In the genomic region with DNA sequence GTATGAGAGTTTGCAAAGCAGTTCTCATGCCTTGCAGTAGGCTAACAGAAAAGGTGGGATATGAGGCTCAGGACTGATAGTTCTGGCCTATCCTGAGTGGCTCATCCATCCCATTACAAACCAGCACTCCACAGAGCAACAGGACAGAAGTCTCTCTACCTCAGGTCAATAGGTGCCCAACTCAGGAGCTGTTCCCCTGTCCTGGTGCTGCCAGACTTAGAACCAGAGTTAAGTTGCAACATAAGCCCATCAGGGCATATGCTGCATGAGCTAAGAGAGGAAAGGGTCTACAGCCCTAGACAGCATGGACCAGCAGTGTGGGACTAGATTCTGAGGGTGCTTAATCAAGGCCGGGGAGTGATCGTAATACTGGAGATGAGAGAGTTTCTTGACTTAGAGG, we compare ENCODE assay signal across 30 cellular contexts.
"Had no signal": no experiment of that assay in that cellular context is flagged by ENCODE, and none has a peak within 500 bp of the region (broad histone marks: within the 10 kb centered on the region; RNA-seq: fewer than 3 reads in every experiment).

No MANE protein-coding gene starts in this region.

- H3K4me1 ChIP-seq: body of pancreas, gastrocnemius medialis, heart left ventricle had no signal

- ATAC-seq: activated CD4-positive, CD25-positive, alpha-beta regulatory T cell treated with anti-CD3 and anti-CD28 coated beads, Interleukin-2, amount 50 U/mL, for 24 hours; activated CD8-positive, alpha-beta T cell treated with anti-CD3 and anti-CD28 coated beads for 36 hours; activated T-cell treated with anti-CD3 and anti-CD28 coated beads, Interleukin-2, amount 50 U/mL, for 4 hours; activated T-helper 17 cell treated with anti-CD3 and anti-CD28 coated beads, Interleukin-2, amount 50 U/mL, for 72 hours; body of pancreas; effector memory CD8-positive, alpha-beta T cell; foreskin keratinocyte; gastrocnemius medialis; heart left ventricle; T-helper 17 cell had no signal

- H3K9me3 ChIP-seq: gastrocnemius medialis had no signal

- DNase-seq: activated B cell treated with CpG ODN at 0.5 μM for 24 hours; activated CD4-positive, alpha-beta T cell treated with anti-CD3 and anti-CD28 coated beads for 48 hours; activated CD4-positive, alpha-beta T cell treated with anti-CD3 and anti-CD28 coated beads, Interleukin-2, amount 50 U/mL, for 1 hour; activated CD4-positive, alpha-beta T cell treated with anti-CD3 and anti-CD28 coated beads, Interleukin-2, amount 50 U/mL, for 48 hours; activated CD8-positive, alpha-beta memory T cell treated with anti-CD3 and anti-CD28 coated beads for 24 hours; activated CD8-positive, alpha-beta T cell treated with anti-CD3 and anti-CD28 coated beads for 36 hours; activated effector memory CD4-positive, alpha-beta T cell treated with Interleukin-2 at 50 U/mL for 16 hours; activated gamma-delta T cell treated with Interleukin-2 at 50 U/mL for 16 hours; activated naive CD4-positive, alpha-beta T cell treated with anti-CD3 and anti-CD28 coated beads, Interleukin-2, amount 50 U/mL, for 16 hours; activated naive CD4-positive, alpha-beta T cell treated with Interleukin-2 at 50 U/mL for 16 hours; activated T-cell treated with anti-CD3 and anti-CD28 coated beads, Interleukin-2, amount 50 U/mL, for 4 hours; amygdala; aorta; body of pancreas; caudate nucleus; cortex of kidney; dermis blood vessel endothelial cell; effector CD4-positive, alpha-beta T cell; effector memory CD8-positive, alpha-beta T cell; foreskin keratinocyte; gastrocnemius medialis; glutamatergic neuron; heart left ventricle; T-helper 17 cell; T1000; WERI-Rb-1 had no signal

- H3K4me3 ChIP-seq: body of pancreas, gastrocnemius medialis, heart left ventricle, hepatocyte had no signal

- H3K27ac ChIP-seq: body of pancreas, epithelial cell of prostate, foreskin keratinocyte, gastrocnemius medialis, heart left ventricle, hepatocyte, WERI-Rb-1 had no signal

- H3K36me3 ChIP-seq: gastrocnemius medialis, heart left ventricle, WERI-Rb-1 had no signal
